Comparison of ENCODE assay signal across 18 cellular contexts in the genomic region with DNA sequence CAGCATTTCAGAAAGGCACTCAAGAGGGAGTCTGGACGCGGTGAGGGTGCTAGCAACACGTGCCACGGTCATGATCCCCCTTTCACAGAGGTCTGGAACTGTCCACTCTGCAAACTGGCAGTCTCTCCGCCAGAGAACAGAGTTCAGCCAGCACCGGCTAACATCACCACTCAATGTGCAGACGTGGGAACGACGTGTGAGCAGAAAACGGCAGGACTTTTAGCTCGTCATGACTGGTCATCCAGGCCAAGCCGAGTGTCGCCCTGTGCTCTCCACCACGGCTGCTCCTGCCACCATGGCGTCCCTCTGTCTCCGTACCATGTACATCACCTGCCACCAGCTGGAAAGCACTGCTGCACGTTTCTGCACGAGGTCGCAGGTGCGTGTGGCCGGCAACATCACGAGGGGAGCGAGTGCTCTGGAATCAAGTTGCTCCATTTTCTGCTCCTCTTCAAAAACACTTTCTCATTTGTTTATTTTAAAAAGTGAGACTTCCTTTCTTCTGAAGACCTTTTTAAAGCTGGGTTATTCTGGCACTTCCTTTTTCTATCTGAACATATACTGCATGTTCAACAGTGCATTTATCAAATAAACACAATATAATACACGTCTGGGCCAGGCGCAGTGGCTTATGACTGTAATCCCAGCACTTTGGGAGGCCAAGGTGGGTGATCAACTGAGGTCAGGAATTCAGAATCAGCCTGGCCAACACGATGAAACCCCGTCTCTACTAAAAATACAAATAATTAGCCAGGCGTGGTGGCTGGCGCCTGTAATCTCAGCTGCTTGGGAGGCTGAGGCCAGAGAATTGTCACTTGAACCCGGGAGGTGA. TPM values are rescaled to one million over a fixed set of nuclear protein-coding genes. Genes with fewer than 3 reads are reported as not detected.
DNase-seq lines count a peak whose midpoint lies in the region; ATAC-seq and TF ChIP-seq lines count a peak whose summit lies in the region.
"Had no signal": no experiment of that assay in that cellular context is flagged by ENCODE, and none has a peak within 500 bp of the region (broad histone marks: within the 10 kb centered on the region; RNA-seq: fewer than 3 reads in every experiment).

No MANE protein-coding gene starts in this region.

- H3K9ac ChIP-seq in IMR-90 (ENCODE audit: low read depth, low read length), result no peak overlapping the region

- no peak overlapping the region for H3K18ac ChIP-seq in IMR-90 (ENCODE audit: low read depth, low read length)

- CTCF ChIA-PET in IMR-90 (lab: Yijun Ruan, JAX), result no interaction called here

- H3K56ac ChIP-seq in IMR-90 (ENCODE audit: extremely low read depth, insufficient read depth, low read length), result no peak overlapping the region

- H2AK9ac ChIP-seq in IMR-90 (replicated peaks; ENCODE audit: low read depth, low read length, poor library complexity), result no peak overlapping the region

- H3K79me2 ChIP-seq in osteoblast (ENCODE audit: insufficient read depth, low read length), result peaks cover 15% of the 10 kb centered on the region

- no TSS peak for BruUV-seq in IMR-90 (replicated peaks; lab: Mats Ljungman, UMichigan)

- H3K79me1 ChIP-seq in IMR-90 (ENCODE audit: low read depth in 1 of 2, low read length in 2 of 2), result peaks cover 20 to 21% of the 10 kb centered on the region in 2 experiments

- H2AFZ ChIP-seq in IMR-90 (replicated peaks; ENCODE audit: low read length, poor library complexity) (peak overlapping the region; percentile 38), osteoblast (ENCODE audit: low read length) (no peak overlapping the region)

- no peak overlapping the region for H4K5ac ChIP-seq in IMR-90 (ENCODE audit: low read depth, low read length)

- intact Hi-C loops in IMR-90 (cut with micrococcal nuclease), result no loop called here
- intact Hi-C loops in psoas muscle (cut with DNase I), result loop anchor here in 1 of 2 donors (2.0 kb wide), 1 partner anchor 27 kb away; a partner anchor contains a TSS

- POLR2A ChIA-PET in IMR-90 (lab: Charles Lee; ENCODE audit: unreplicated experiment), result no interaction called here
- POLR2A ChIA-PET in activated naive CD8-positive, alpha-beta T cell treated with anti-CD3 and anti-CD28 coated beads, Interleukin-2, amount 10 ng/mL, durations not matched to agents 7 days and 5 days (lab: Charles Lee), result interaction anchor here (1.4 to 2.2 kb wide), 2 partner anchors 26 to 29 kb away, joined by 10 to 12 read pairs; a partner anchor contains a TSS

- H3K23ac ChIP-seq in IMR-90 (ENCODE audit: low read depth, low read length), result no peak overlapping the region

- dilution Hi-C loops in IMR-90 (cut with HindIII; ENCODE audit: low sequenced_read_pairs, unreplicated experiment), result no loop called here

- H2AK5ac ChIP-seq in IMR-90 (ENCODE audit: low read depth, low read length), result peak overlapping the region; percentile 64; the same call in 1 of the 2 replicates

- TF ChIP-seq CTCF in GM12865 (IDR thresholded peaks at IDR 0.05; ENCODE audit: insufficient read depth, low read depth, low read length, missing control alignments), result no peak
- no peak for TF ChIP-seq CTCF in IMR-90 (conservative IDR thresholded peaks at IDR 0.05; ENCODE audit: low read depth, low read length)
- no peak for TF ChIP-seq CTCF in psoas muscle (IDR thresholded peaks at IDR 0.05)
- no peak for TF ChIP-seq CTCF in osteoblast (IDR thresholded peaks at IDR 0.05; ENCODE audit: extremely low read depth, low read depth, low read length)

- no peak overlapping the region for H2BK20ac ChIP-seq in IMR-90 (ENCODE audit: low read depth, low read length)

- H3K4me3 ChIP-seq in GM12865 (ENCODE audit: low read depth, low read length), result no peak overlapping the region; the same call in 1 of the 2 replicates
- no peak overlapping the region for H3K4me3 ChIP-seq in IMR-90 (ENCODE audit: insufficient read depth, low read depth, low read length)
- H3K4me3 ChIP-seq in psoas muscle, result no peak overlapping the region
- H3K4me3 ChIP-seq in osteoblast (ENCODE audit: insufficient read depth, low read length), result no peak overlapping the region
- H3K4me3 ChIP-seq: tibial artery had no signal

- H2BK15ac ChIP-seq in IMR-90 (ENCODE audit: low read depth, low read length), result no peak overlapping the region

- in situ Hi-C loops in IMR-90 (cut with MboI; ENCODE audit: low sequenced_read_pairs), result loop anchor here (25.0 kb wide), 1 partner anchor 1942 kb away; no protein-coding TSS in a partner anchor

- H4K91ac ChIP-seq in IMR-90 (ENCODE audit: insufficient read depth, low read depth, low read length), result no peak overlapping the region

- 0 out of 4 replicates have a peak overlapping the region, but pooled peaks of 1 of the 2 experiments have one; percentile 15 for H4K8ac ChIP-seq in IMR-90 (ENCODE audit: low read depth in 2 of 2, low read length in 2 of 2)

- no peak for ATAC-seq in IMR-90 (ENCODE audit: low read depth)
- ATAC-seq in activated naive CD8-positive, alpha-beta T cell treated with anti-CD3 and anti-CD28 coated beads, Interleukin-2, amount 10 ng/mL, durations not matched to agents 7 days and 5 days (ENCODE audit: low read depth), result no peak
- ATAC-seq in psoas muscle, result peak in 1 of 4 donors; percentile 1
- no peak for ATAC-seq in GM18861 (IDR thresholded peaks at IDR 0.05; ENCODE audit: unreplicated experiment)

- H3K27me3 Mint-ChIP-seq in activated naive CD8-positive, alpha-beta T cell treated with anti-CD3 and anti-CD28 coated beads, Interleukin-2, amount 10 ng/mL, durations not matched to agents 7 days and 5 days, result no peaks in the 10 kb centered on the region

- no peak for TF ChIP-seq POLR2A in IMR-90 (IDR thresholded peaks at IDR 0.05; ENCODE audit: low read depth, low read length)

- H3K9me3 Mint-ChIP-seq in activated naive CD8-positive, alpha-beta T cell treated with anti-CD3 and anti-CD28 coated beads, Interleukin-2, amount 10 ng/mL, durations not matched to agents 7 days and 5 days, result no peaks in the 10 kb centered on the region
- H3K9me3 Mint-ChIP-seq: nephron had no signal

- TF ChIP-seq RAD21 in IMR-90 (IDR thresholded peaks at IDR 0.05; ENCODE audit: low read length), result no peak

- H3K27ac ChIP-seq in IMR-90 (ENCODE audit: insufficient read depth, low read length), result no peak overlapping the region
- peak overlapping the region; percentile 78 for H3K27ac ChIP-seq in psoas muscle
- no peak overlapping the region for H3K27ac ChIP-seq in osteoblast (ENCODE audit: low read depth, low read length)
- H3K27ac ChIP-seq: C4-2B, tibial artery had no signal

- H3K4me1 Mint-ChIP-seq in activated naive CD8-positive, alpha-beta T cell treated with anti-CD3 and anti-CD28 coated beads, Interleukin-2, amount 10 ng/mL, durations not matched to agents 7 days and 5 days, result peaks cover 23% of the 10 kb centered on the region

- no peak overlapping the region for H3K4me3 Mint-ChIP-seq in activated naive CD8-positive, alpha-beta T cell treated with anti-CD3 and anti-CD28 coated beads, Interleukin-2, amount 10 ng/mL, durations not matched to agents 7 days and 5 days
- H3K4me3 Mint-ChIP-seq: nephron had no signal

- peaks cover 14% of the 10 kb centered on the region for H3K4me1 ChIP-seq in IMR-90 (ENCODE audit: control insufficient read depth, insufficient read depth, low read length)
- peaks cover 48% of the 10 kb centered on the region for H3K4me1 ChIP-seq in psoas muscle
- peaks cover 15% of the 10 kb centered on the region for H3K4me1 ChIP-seq in osteoblast (ENCODE audit: insufficient read depth, low read length)
- H3K4me1 ChIP-seq: tibial artery had no signal

- H3K9me3 ChIP-seq in IMR-90 (ENCODE audit: control insufficient read depth, insufficient read depth, low read length), result no peaks in the 10 kb centered on the region
- H3K9me3 ChIP-seq in psoas muscle, result no peaks in the 10 kb centered on the region
- no peaks in the 10 kb centered on the region for H3K9me3 ChIP-seq in osteoblast (ENCODE audit: low read depth, low read length)
- H3K9me3 ChIP-seq: tibial artery had no signal

- H3K4ac ChIP-seq in IMR-90 (ENCODE audit: low read depth, low read length), result peak overlapping the region; percentile 23; the same call in 1 of the 2 replicates

- WGBS in IMR-90 (ENCODE audit: extremely low coverage in 2 of 2, insufficient read length in 1 of 2), 2 experiments, result 55% methylated on average over 9 of the region's 30 CpGs; no CpG with 5 or more reads in 1 of the 2 experiments
- 70 to 83% (median 78%) methylated on average over 30 of the region's 30 CpGs for WGBS in psoas muscle, 3 donors

- DNase-seq in GM12865 (ENCODE audit: low read depth), result peak; percentile 48
- no peak for DNase-seq in IMR-90
- DNase-seq in activated naive CD8-positive, alpha-beta T cell treated with anti-CD3 and anti-CD28 coated beads, Interleukin-2, amount 10 ng/mL, durations not matched to agents 7 days and 5 days, result no peak
- peak in 1 of 2 donors; percentile 26 for DNase-seq in psoas muscle
- no peak for DNase-seq in osteoblast (ENCODE audit: insufficient read length, low spot score, missing footprints)
- DNase-seq in iPS-NIHi11 (ENCODE audit: low spot score), result no peak
- DNase-seq: activated CD4-positive, alpha-beta T cell treated with anti-CD3 and anti-CD28 coated beads for 4 hours; activated T-cell treated with anti-CD3 and anti-CD28 coated beads, Interleukin-2, amount 50 U/mL, for 48 hours; amniotic stem cell; cerebellar nuclear complex; foreskin fibroblast; NCI-H1694 treated with DMSO at 0.1 percent for 48 hours; NCI-H510A; stimulated activated CD4-positive, alpha-beta T cell treated with anti-CD3 and anti-CD28 coated beads, Interleukin-2, amount 100 ng/mL, for 24 hours; tibial artery had no signal

- H3K9me1 ChIP-seq in IMR-90 (ENCODE audit: insufficient read depth, low read length), result peaks cover 4% of the 10 kb centered on the region; the same call in 1 of the 2 replicates

- H4K20me1 ChIP-seq in IMR-90 (ENCODE audit: insufficient read depth, low read length), result no peaks in the 10 kb centered on the region
- peaks cover 10% of the 10 kb centered on the region for H4K20me1 ChIP-seq in osteoblast (ENCODE audit: insufficient read depth, low read length)

- H2BK120ac ChIP-seq in IMR-90 (ENCODE audit: low read depth, low read length), result no peak overlapping the region

- H3K14ac ChIP-seq in IMR-90 (replicated peaks; ENCODE audit: low read depth, low read length), result no peak overlapping the region

- H3K36me3 ChIP-seq in IMR-90 (ENCODE audit: control insufficient read depth, insufficient read depth, low read length), result peaks cover 55% of the 10 kb centered on the region
- H3K36me3 ChIP-seq in psoas muscle (ENCODE audit: insufficient read depth in 1 of 2, low read depth in 1 of 2), result peaks cover 6 to 81% of the 10 kb centered on the region in 2 donors
- peaks cover 66% of the 10 kb centered on the region for H3K36me3 ChIP-seq in osteoblast (ENCODE audit: insufficient read depth, low read length)

- H3K4me2 ChIP-seq in IMR-90 (ENCODE audit: low read depth, low read length) (no peak overlapping the region), osteoblast (ENCODE audit: insufficient read depth, low read length) (no peak overlapping the region)

- H3K27me3 ChIP-seq in IMR-90 (ENCODE audit: control insufficient read depth, insufficient read depth, low read length) (no peaks in the 10 kb centered on the region), psoas muscle (ENCODE audit: insufficient read depth in 3 of 3, low read length in 2 of 3) (no peaks in the 10 kb centered on the region), osteoblast (ENCODE audit: insufficient read depth, low read length) (no peaks in the 10 kb centered on the region)
- H3K27me3 ChIP-seq: tibial artery had no signal

- peak overlapping the region; percentile 46 for H3K27ac Mint-ChIP-seq in activated naive CD8-positive, alpha-beta T cell treated with anti-CD3 and anti-CD28 coated beads, Interleukin-2, amount 10 ng/mL, durations not matched to agents 7 days and 5 days
- H3K27ac Mint-ChIP-seq: nephron had no signal

- peaks cover 43% of the 10 kb centered on the region for H3K36me3 Mint-ChIP-seq in activated naive CD8-positive, alpha-beta T cell treated with anti-CD3 and anti-CD28 coated beads, Interleukin-2, amount 10 ng/mL, durations not matched to agents 7 days and 5 days

- no peak overlapping the region for H2BK5ac ChIP-seq in IMR-90 (ENCODE audit: low read depth, low read length, poor library complexity, severe bottlenecking)

RNA-seq across cellular contexts. Expression of a gene that starts 28.0 kb away (rescaled TPM):
- total RNA-seq in IMR-90 (2012; rRNA removed) (21.4 and 21.9 TPM in 2 replicates), psoas muscle (10 to 100 TPM; 21.9 to 54.0 (median 31.9) TPM), osteoblast (46.6 and 52.5 TPM in 2 replicates)
- polyA plus RNA-seq in IMR-90 (2012; rRNA removed) (14.3 and 15.4 TPM in 2 replicates), psoas muscle (10 to 100 TPM; 26.9 to 39.7 (median 30.2) TPM)
- polyA plus RNA-seq in IMR-90 (2012; cell fraction: cytosol; rRNA removed), result 7.8 and 12.7 TPM in 2 replicates
- 15.4 and 31.6 TPM in 2 replicates for polyA plus RNA-seq in IMR-90 (2012; cell fraction: nucleus; rRNA removed; ENCODE audit: low replicate concordance)
- total RNA-seq in activated naive CD8-positive, alpha-beta T cell treated with anti-CD3 and anti-CD28 coated beads, Interleukin-2, amount 10 ng/mL, durations not matched to agents 7 days and 5 days, result 10 to 100 TPM; 21.4 to 25.8 TPM

RNA-seq across cellular contexts. Expression of a gene that starts 57.5 kb away (rescaled TPM):
- total RNA-seq in IMR-90 (2012; rRNA removed), result not detected in 2 replicates
- not detected in 2 replicates for polyA plus RNA-seq in IMR-90 (2012; rRNA removed)
- 0.02 TPM in 1 of 2 replicates, not detected in the other for polyA plus RNA-seq in IMR-90 (2012; cell fraction: cytosol; rRNA removed)
- not detected in 2 replicates for polyA plus RNA-seq in IMR-90 (2012; cell fraction: nucleus; rRNA removed; ENCODE audit: low replicate concordance)
- total RNA-seq in activated naive CD8-positive, alpha-beta T cell treated with anti-CD3 and anti-CD28 coated beads, Interleukin-2, amount 10 ng/mL, durations not matched to agents 7 days and 5 days, result not detected
- total RNA-seq in psoas muscle, result 1 to 10 TPM in 3 of 4 donors, under 1 TPM in 1; 0.32 to 3.1 (median 2.0) TPM
- polyA plus RNA-seq in psoas muscle, result under 1 TPM; 0.51 to 0.95 (median 0.60) TPM
- total RNA-seq in osteoblast, result not detected in 2 replicates
